Comparison of ENCODE assay signal across 19 cellular contexts in genomic region chr11:3659595-3660515, GRCh38. TPM values are rescaled to one million over a fixed set of nuclear protein-coding genes. Genes with fewer than 3 reads are reported as not detected.
"Had no signal": no experiment of that assay in that cellular context is flagged by ENCODE, and none has a peak within 500 bp of the region (broad histone marks: within the 10 kb centered on the region; RNA-seq: fewer than 3 reads in every experiment).

No MANE protein-coding gene starts in this region.

- ATAC-seq: esophagus mucosa; left cardiac atrium; stimulated activated naive CD8-positive, alpha-beta T cell treated with anti-CD3 and anti-CD28 coated beads, Interleukin-15, amount 100 ng/mL, for 72 hours had no signal

- H3K4me3 ChIP-seq: breast epithelium, dorsolateral prefrontal cortex, skin epidermis, thoracic aorta had no signal

- DNase-seq: activated CD4-positive, alpha-beta memory T cell treated with anti-CD3 and anti-CD28 coated beads, Interleukin-2, amount 10 ng/mL, durations not matched to agents 7 days and 5 days; activated CD8-positive, alpha-beta memory T cell treated with anti-CD3 and anti-CD28 coated beads, Interleukin-2, amount 50 U/mL, for 4 hours; activated naive CD8-positive, alpha-beta T cell treated with anti-CD3 and anti-CD28 coated beads, Interleukin-2, amount 10 ng/mL, durations not matched to agents 7 days and 5 days; anterior cingulate cortex; hippocampal formation; left cardiac atrium; nephron progenitor cell; retina; stimulated activated CD4-positive, alpha-beta T cell treated with anti-CD3 and anti-CD28 coated beads, Interleukin-4, amount 100 ng/mL, for 4 hours; stimulated activated naive CD8-positive, alpha-beta T cell treated with anti-CD3 and anti-CD28 coated beads, Interleukin-15, amount 100 ng/mL, for 72 hours; T1000 had no signal

RNA-seq across cellular contexts. Expression of gene ART1, which starts 14.9 kb away (rescaled TPM):
- total RNA-seq: activated CD4-positive, alpha-beta memory T cell treated with anti-CD3 and anti-CD28 coated beads, Interleukin-2, amount 10 ng/mL, durations not matched to agents 7 days and 5 days; activated naive CD8-positive, alpha-beta T cell treated with anti-CD3 and anti-CD28 coated beads, Interleukin-2, amount 10 ng/mL, durations not matched to agents 7 days and 5 days; breast epithelium; esophagus mucosa; glomerular endothelial cell; left cardiac atrium; osteocyte; thoracic aorta; urinary bladder had no signal

RNA-seq across cellular contexts. Expression of gene ART5, which starts 18.1 kb away (rescaled TPM):
- total RNA-seq: activated CD4-positive, alpha-beta memory T cell treated with anti-CD3 and anti-CD28 coated beads, Interleukin-2, amount 10 ng/mL, durations not matched to agents 7 days and 5 days; activated naive CD8-positive, alpha-beta T cell treated with anti-CD3 and anti-CD28 coated beads, Interleukin-2, amount 10 ng/mL, durations not matched to agents 7 days and 5 days; esophagus mucosa; thoracic aorta; urinary bladder had no signal
